In the genomic region with DNA sequence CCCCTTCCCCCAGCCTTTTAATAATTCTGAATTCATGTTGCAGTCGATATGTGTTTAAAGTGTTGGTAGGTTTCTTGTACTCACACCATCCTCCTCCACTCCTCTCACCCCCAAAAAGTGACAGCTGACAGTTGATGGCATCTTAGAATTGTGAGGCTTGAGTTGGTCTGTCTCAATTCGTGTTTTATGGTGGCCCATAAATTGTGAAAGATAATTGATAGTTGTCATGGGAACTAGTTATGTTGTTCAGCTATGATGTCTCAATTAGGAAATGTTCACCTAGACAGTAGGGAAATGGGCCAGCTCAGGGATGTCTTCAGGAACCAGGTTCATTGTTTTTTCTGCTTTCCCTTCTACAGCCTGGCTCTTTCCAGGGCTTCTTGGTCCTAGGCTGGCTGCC, we compare ENCODE assay signal across 27 cellular contexts.
"Had no signal": no experiment of that assay in that cellular context is flagged by ENCODE, and none has a peak within 500 bp of the region (broad histone marks: within the 10 kb centered on the region; RNA-seq: fewer than 3 reads in every experiment).

No MANE protein-coding gene starts in this region.

- H3K27me3 Mint-ChIP-seq: activated B cell treated with CpG ODN at 0.5 μM for 24 hours; activated naive CD8-positive, alpha-beta T cell treated with anti-CD3 and anti-CD28 coated beads, Interleukin-2, amount 50 U/mL, for 24 hours had no signal

- H3K4me1 ChIP-seq: Peyer's patch had no signal

- H3K4me1 Mint-ChIP-seq: activated CD4-positive, alpha-beta T cell treated with anti-CD3 and anti-CD28 coated beads, Interleukin-2, amount 10 ng/mL, durations not matched to agents 24 days and 14 days; activated CD8-positive, alpha-beta memory T cell treated with anti-CD3 and anti-CD28 coated beads, Interleukin-2, amount 10 ng/mL, durations not matched to agents 7 days and 5 days had no signal

- H3K9me3 Mint-ChIP-seq: activated B cell treated with CpG ODN at 0.5 μM for 24 hours; activated CD4-positive, alpha-beta T cell treated with anti-CD3 and anti-CD28 coated beads, Interleukin-2, amount 10 ng/mL, durations not matched to agents 24 days and 14 days; activated naive CD4-positive, alpha-beta T cell treated with anti-CD3 and anti-CD28 coated beads, Interleukin-2, amount 50 U/mL, for 72 hours; activated naive CD8-positive, alpha-beta T cell treated with anti-CD3 and anti-CD28 coated beads, Interleukin-2, amount 50 U/mL, for 24 hours; activated T-cell treated with anti-CD3 and anti-CD28 coated beads, Interleukin-2, amount 50 U/mL, for 4 hours; T-helper 1 cell treated with Interleukin-12 subunit alpha and Interleukin-12 subunit beta and Interleukin-4 antibody, amounts not matched to agents 30 μg/mL and 1 μg/mL, for 36 hours had no signal

- H3K27me3 ChIP-seq: ascending aorta, brain microvascular endothelial cell, cardiac muscle cell, Peyer's patch, SJSA1 had no signal

- H3K27ac ChIP-seq: ascending aorta, brain microvascular endothelial cell, cardiac muscle cell, Peyer's patch, SJSA1 had no signal

- H3K36me3 ChIP-seq: ascending aorta, brain microvascular endothelial cell, cardiac muscle cell, Peyer's patch, SJSA1 had no signal

- H3K4me3 Mint-ChIP-seq: activated B cell treated with CpG ODN at 0.5 μM for 24 hours; activated CD4-positive, alpha-beta T cell treated with anti-CD3 and anti-CD28 coated beads, Interleukin-2, amount 10 ng/mL, durations not matched to agents 24 days and 14 days; activated CD8-positive, alpha-beta memory T cell treated with anti-CD3 and anti-CD28 coated beads, Interleukin-2, amount 10 ng/mL, durations not matched to agents 7 days and 5 days; activated naive CD8-positive, alpha-beta T cell treated with anti-CD3 and anti-CD28 coated beads, Interleukin-2, amount 50 U/mL, for 24 hours; activated T-cell treated with anti-CD3 and anti-CD28 coated beads, Interleukin-2, amount 50 U/mL, for 4 hours; T-helper 1 cell treated with Interleukin-12 subunit alpha and Interleukin-12 subunit beta and Interleukin-4 antibody, amounts not matched to agents 30 μg/mL and 1 μg/mL, for 36 hours had no signal

- ATAC-seq: activated CD8-positive, alpha-beta memory T cell treated with anti-CD3 and anti-CD28 coated beads, Interleukin-2, amount 10 ng/mL, durations not matched to agents 7 days and 5 days; activated naive CD4-positive, alpha-beta T cell treated with anti-CD3 and anti-CD28 coated beads, Interleukin-2, amount 50 U/mL, for 72 hours; activated naive CD8-positive, alpha-beta T cell treated with anti-CD3 and anti-CD28 coated beads, Interleukin-2, amount 50 U/mL, for 24 hours; activated T-cell treated with anti-CD3 and anti-CD28 coated beads, Interleukin-2, amount 50 U/mL, for 4 hours; SK-N-SH treated with all-trans-retinoic acid at 6 μM for 48 hours had no signal

- DNase-seq: activated B cell treated with CpG ODN at 0.5 μM for 24 hours; activated CD4-positive, alpha-beta T cell treated with anti-CD3 and anti-CD28 coated beads for 1 hour; activated CD4-positive, alpha-beta T cell treated with anti-CD3 and anti-CD28 coated beads, Interleukin-2, amount 10 ng/mL, durations not matched to agents 24 days and 14 days; activated CD4-positive, alpha-beta T cell treated with anti-CD3 and anti-CD28 coated beads, Interleukin-2, amount 50 U/mL, for 48 hours; activated CD8-positive, alpha-beta memory T cell treated with anti-CD3 and anti-CD28 coated beads, Interleukin-2, amount 10 ng/mL, durations not matched to agents 7 days and 5 days; activated effector memory CD4-positive, alpha-beta T cell treated with anti-CD3 and anti-CD28 coated beads, Interleukin-2, amount 50 U/mL, for 16 hours; activated naive CD4-positive, alpha-beta T cell treated with Interleukin-2 at 50 U/mL for 16 hours; activated naive CD8-positive, alpha-beta T cell treated with anti-CD3 and anti-CD28 coated beads, Interleukin-2, amount 50 U/mL, for 24 hours; activated T-cell treated with anti-CD3 and anti-CD28 coated beads, Interleukin-2, amount 50 U/mL, for 4 hours; amniotic stem cell; brain microvascular endothelial cell; Kasumi-1; NCI-H1105 treated with DMSO at 0.1 percent for 48 hours; NCI-H1436 treated with DMSO at 0.1 percent for 48 hours; NCI-H187 treated with DMSO at 0.1 percent for 48 hours; NCI-H2081 treated with DMSO at 0.1 percent for 48 hours; NCI-H446; NCI-H524; Peyer's patch; SHP77; SW 1271 had no signal

- H3K36me3 Mint-ChIP-seq: activated CD8-positive, alpha-beta memory T cell treated with anti-CD3 and anti-CD28 coated beads, Interleukin-2, amount 10 ng/mL, durations not matched to agents 7 days and 5 days; activated naive CD4-positive, alpha-beta T cell treated with anti-CD3 and anti-CD28 coated beads, Interleukin-2, amount 50 U/mL, for 72 hours had no signal

- H3K27ac Mint-ChIP-seq: activated B cell treated with CpG ODN at 0.5 μM for 24 hours; activated CD4-positive, alpha-beta T cell treated with anti-CD3 and anti-CD28 coated beads, Interleukin-2, amount 10 ng/mL, durations not matched to agents 24 days and 14 days; activated CD8-positive, alpha-beta memory T cell treated with anti-CD3 and anti-CD28 coated beads, Interleukin-2, amount 10 ng/mL, durations not matched to agents 7 days and 5 days; activated naive CD4-positive, alpha-beta T cell treated with anti-CD3 and anti-CD28 coated beads, Interleukin-2, amount 50 U/mL, for 72 hours; activated naive CD8-positive, alpha-beta T cell treated with anti-CD3 and anti-CD28 coated beads, Interleukin-2, amount 50 U/mL, for 24 hours; T-helper 1 cell treated with Interleukin-12 subunit alpha and Interleukin-12 subunit beta and Interleukin-4 antibody, amounts not matched to agents 30 μg/mL and 1 μg/mL, for 36 hours had no signal

- H3K4me3 ChIP-seq: ascending aorta, cardiac muscle cell, Peyer's patch, SJSA1 had no signal

- H3K9me3 ChIP-seq: ascending aorta, Peyer's patch had no signal
